Comparison of ENCODE assay signal across 8 cellular contexts in the genomic region with DNA sequence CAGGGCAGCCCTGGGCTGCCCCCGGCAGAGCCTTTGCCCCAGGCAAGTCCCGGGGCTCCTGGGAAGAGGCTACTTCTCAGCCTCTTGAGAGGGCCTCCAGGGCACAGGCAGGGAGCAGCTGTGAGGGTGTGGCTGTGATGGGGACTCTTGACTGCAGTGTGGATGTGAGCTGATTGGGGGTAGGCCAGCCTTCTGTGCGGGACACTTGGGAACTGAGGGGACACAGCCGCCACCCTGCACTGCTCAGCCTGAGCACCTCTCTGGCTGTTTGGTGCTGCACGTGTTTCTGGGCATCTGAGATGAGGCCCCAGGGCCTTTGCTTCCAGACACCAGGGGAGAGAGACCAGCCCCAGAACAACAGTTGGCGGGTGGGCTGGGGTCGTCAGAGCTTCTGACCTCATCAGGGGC.
A peak's percentile ranks its signal among the peaks of the same experiment; 100 is the strongest.
DNase-seq lines count a peak whose midpoint lies in the region; ATAC-seq and TF ChIP-seq lines count a peak whose summit lies in the region.

No MANE protein-coding gene starts in this region.

- no peaks in the 10 kb centered on the region for H3K27me3 Mint-ChIP-seq in naive thymus-derived CD4-positive, alpha-beta T cell

- peak overlapping the region in 3 of 5 donors; percentile 50 to 89 (median 77) for H3K27ac ChIP-seq in adrenal gland
- H3K27ac ChIP-seq in naive thymus-derived CD4-positive, alpha-beta T cell (ENCODE audit: low read depth, low read length) = peak overlapping the region; percentile 68
- no peak overlapping the region for H3K27ac ChIP-seq in WERI-Rb-1

- DNase-seq in adrenal gland = no peak
- DNase-seq in naive thymus-derived CD4-positive, alpha-beta T cell = no peak
- DNase-seq in HT-29 (ENCODE audit: low spot score) = no peak
- DNase-seq in WERI-Rb-1 = no peak
- no peak for DNase-seq in Ammon's horn (ENCODE audit: low spot score)
- DNase-seq in left lobe of liver (ENCODE audit: low spot score) = no peak

- no peak for TF ChIP-seq CTCF in adrenal gland (IDR thresholded peaks at IDR 0.05)
- no peak for TF ChIP-seq CTCF in WERI-Rb-1 (IDR thresholded peaks at IDR 0.05; ENCODE audit: low read depth, low read length)

- peaks cover 0 to 5% (median 4%) of the 10 kb centered on the region in 5 donors for H3K36me3 Mint-ChIP-seq in naive thymus-derived CD4-positive, alpha-beta T cell

- POLR2A ChIA-PET in naive thymus-derived CD4-positive, alpha-beta T cell (lab: Charles Lee) = interaction anchor here (1.2 to 5.2 kb wide), 5 partner anchors 10 to 87 kb away, joined by 4 to 37 read pairs (median 8); a partner anchor contains a TSS

- peak; percentile 13 for ATAC-seq in GM18867 (IDR thresholded peaks at IDR 0.05; ENCODE audit: unreplicated experiment)
- peak; percentile 20 for ATAC-seq in HG02973 (IDR thresholded peaks at IDR 0.05; ENCODE audit: unreplicated experiment)
- ATAC-seq in naive thymus-derived CD4-positive, alpha-beta T cell = peak; percentile 52
- no peak for ATAC-seq in left lobe of liver

- 49 to 71% (median 63%) methylated on average over 3 to 7 of the region's 7 CpGs for WGBS in adrenal gland, 4 donors

- peak overlapping the region; percentile 81 to 94 (median 88) for H3K4me3 Mint-ChIP-seq in naive thymus-derived CD4-positive, alpha-beta T cell

- H3K27me3 ChIP-seq in adrenal gland (no peaks in the 10 kb centered on the region), WERI-Rb-1 (ENCODE audit: insufficient read depth, low read depth, severe bottlenecking) (no peaks in the 10 kb centered on the region)
- H3K27me3 ChIP-seq in naive thymus-derived CD4-positive, alpha-beta T cell (ENCODE audit: control insufficient read depth in 2 of 2, insufficient read depth in 2 of 2, low read length in 2 of 2) = no peaks in the 10 kb centered on the region

- intact Hi-C loops in adrenal gland (cut with DNase I) = no loop called here
- intact Hi-C loops in naive thymus-derived CD4-positive, alpha-beta T cell (cut with micrococcal nuclease) = loop anchor here (1.0 to 10.0 kb wide), 6 partner anchors 11 to 235 kb away; a partner anchor contains a TSS

- H3K27ac Mint-ChIP-seq in naive thymus-derived CD4-positive, alpha-beta T cell = peak overlapping the region; percentile 95 to 97 (median 96)

- CTCF ChIA-PET in naive thymus-derived CD4-positive, alpha-beta T cell (lab: Charles Lee) = no interaction called here

- H3K9me3 ChIP-seq in adrenal gland (replicated peaks in 1 of 3) = no peaks in the 10 kb centered on the region
- no peaks in the 10 kb centered on the region for H3K9me3 ChIP-seq in naive thymus-derived CD4-positive, alpha-beta T cell (ENCODE audit: control insufficient read depth in 2 of 3, low read length in 3 of 3)
- H3K9me3 ChIP-seq in WERI-Rb-1 (ENCODE audit: severe bottlenecking) = no peaks in the 10 kb centered on the region

- H3K4me1 ChIP-seq in adrenal gland (replicated peaks in 1 of 2) = peaks cover 11 to 54% of the 10 kb centered on the region in 2 donors
- peaks cover 47 to 86% of the 10 kb centered on the region in 2 donors for H3K4me1 ChIP-seq in naive thymus-derived CD4-positive, alpha-beta T cell (ENCODE audit: control insufficient read depth in 2 of 2, insufficient read depth in 2 of 2, low read length in 2 of 2)

- H3K36me3 ChIP-seq in adrenal gland (replicated peaks in 1 of 2) (no peaks in the 10 kb centered on the region), WERI-Rb-1 (no peaks in the 10 kb centered on the region; the same call in 1 of the 2 replicates)
- H3K36me3 ChIP-seq in naive thymus-derived CD4-positive, alpha-beta T cell (ENCODE audit: control insufficient read depth in 2 of 3, insufficient read depth in 3 of 3, low read length in 3 of 3) = peaks cover 0 to 6% (median 5%) of the 10 kb centered on the region in 3 experiments

- H3K4me1 Mint-ChIP-seq in naive thymus-derived CD4-positive, alpha-beta T cell = peaks cover 48 to 92% (median 72%) of the 10 kb centered on the region in 7 donors

- no peaks in the 10 kb centered on the region for H3K9me3 Mint-ChIP-seq in naive thymus-derived CD4-positive, alpha-beta T cell

- TF ChIP-seq POLR2A in adrenal gland (IDR thresholded peaks at IDR 0.05) = no peak

- H3K4me3 ChIP-seq in adrenal gland = no peak overlapping the region
- peak overlapping the region; percentile 52 for H3K4me3 ChIP-seq in naive thymus-derived CD4-positive, alpha-beta T cell (ENCODE audit: low read length)
- H3K4me3 ChIP-seq in WERI-Rb-1 (ENCODE audit: low read depth, low read length) = no peak overlapping the region

Comparison
In these comparisons a context has a peak if more than half of its experiments do, and no peak if none do; other contexts are left out.
1. intact Hi-C loops: an anchor here in naive thymus-derived CD4-positive, alpha-beta T cell (1.0 to 10.0 kb wide); none called in adrenal gland.